Comparison of ENCODE assay signal across 19 cellular contexts in the genomic region with DNA sequence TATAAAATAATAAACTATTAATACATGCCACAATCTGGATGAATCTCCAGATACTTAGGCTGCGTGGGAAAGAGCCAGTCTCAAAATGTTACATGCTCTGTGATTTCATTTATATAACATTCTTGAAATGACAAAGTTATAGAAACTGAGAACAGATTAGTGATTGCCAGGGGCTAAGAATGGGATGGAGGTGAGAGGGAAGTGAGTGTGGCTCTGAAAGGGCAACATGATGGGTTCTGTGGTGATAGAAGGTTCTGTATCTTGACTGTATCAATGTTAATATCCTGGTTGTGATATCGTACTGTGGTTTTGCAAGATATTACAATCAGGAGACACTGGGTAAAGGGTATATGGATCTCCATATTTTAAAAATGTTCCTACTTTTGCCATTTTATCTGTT.
"Had no signal": no experiment of that assay in that cellular context is flagged by ENCODE, and none has a peak within 500 bp of the region (broad histone marks: within the 10 kb centered on the region; RNA-seq: fewer than 3 reads in every experiment).

No MANE protein-coding gene starts in this region.

- H3K36me3 ChIP-seq: adrenal gland, neutrophil, right atrium auricular region had no signal

- H3K9me3 Mint-ChIP-seq: activated B cell treated with CpG ODN at 0.5 μM for 24 hours had no signal

- ATAC-seq: left colon had no signal

- H3K4me1 ChIP-seq: adrenal gland, right atrium auricular region, thyroid gland had no signal

- DNase-seq: activated B cell treated with CpG ODN at 0.5 μM for 24 hours; activated CD4-positive, alpha-beta T cell treated with anti-CD3 and anti-CD28 coated beads, Interleukin-2, amount 50 U/mL, for 4 hours; activated CD8-positive, alpha-beta memory T cell treated with anti-CD3 and anti-CD28 coated beads, Interleukin-2, amount 50 U/mL, for 4 hours; activated effector memory CD4-positive, alpha-beta T cell treated with anti-CD3 and anti-CD28 coated beads, Interleukin-2, amount 50 U/mL, for 16 hours; adrenal gland; caudate nucleus; cortex of kidney; effector CD8-positive, alpha-beta T cell; foreskin melanocyte; head of caudate nucleus; left colon; midbrain; SK-N-SH; thyroid gland had no signal

- H3K27me3 ChIP-seq: adrenal gland, neutrophil, right atrium auricular region, thyroid gland had no signal

- H3K27ac Mint-ChIP-seq: activated B cell treated with CpG ODN at 0.5 μM for 24 hours; T-helper 1 cell treated with Interleukin-12 subunit alpha and Interleukin-12 subunit beta and Interleukin-4 antibody, amounts not matched to agents 30 μg/mL and 1 μg/mL, for 36 hours had no signal

- H3K4me3 Mint-ChIP-seq: activated B cell treated with CpG ODN at 0.5 μM for 24 hours; T-helper 1 cell treated with Interleukin-12 subunit alpha and Interleukin-12 subunit beta and Interleukin-4 antibody, amounts not matched to agents 30 μg/mL and 1 μg/mL, for 36 hours had no signal

- H3K27ac ChIP-seq: adrenal gland, neutrophil, right atrium auricular region, skin epidermis, thyroid gland had no signal

- H3K9me3 ChIP-seq: adrenal gland, neutrophil, right atrium auricular region, SK-N-SH, thyroid gland had no signal

- H3K4me3 ChIP-seq: adrenal gland, lung, right atrium auricular region, skin epidermis, thyroid gland had no signal
